Comparison of ENCODE assay signal across 11 cellular contexts in the genomic region with DNA sequence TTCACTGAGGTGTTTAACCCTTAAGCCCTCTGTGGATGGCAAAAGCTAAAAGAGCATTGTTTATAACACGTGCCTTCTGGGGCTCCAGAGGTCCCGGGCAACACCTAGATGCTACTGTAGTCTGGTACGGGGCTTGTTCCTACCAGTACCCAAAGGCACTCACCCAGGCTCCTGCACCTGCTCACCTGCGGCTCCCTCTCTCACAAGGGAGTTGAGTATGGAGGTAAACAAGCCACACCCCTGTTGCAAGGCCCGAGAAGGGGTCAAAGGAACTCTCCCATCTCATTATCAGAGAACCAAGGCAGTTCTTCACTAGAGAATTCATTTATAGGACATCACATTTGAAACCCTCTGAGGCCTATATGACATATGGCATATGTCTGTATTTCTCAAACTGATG.
"Had no signal": no experiment of that assay in that cellular context is flagged by ENCODE, and none has a peak within 500 bp of the region (broad histone marks: within the 10 kb centered on the region; RNA-seq: fewer than 3 reads in every experiment).

No MANE protein-coding gene starts in this region.

- FAIRE-seq: bronchial epithelial cell, urothelium cell line had no signal

- H3K9me3 ChIP-seq: ascending aorta had no signal

- H3K27me3 ChIP-seq: ascending aorta had no signal

- H3K4me3 Mint-ChIP-seq: stimulated activated memory B cell treated with anti-CD40 and anti-IgM and Interleukin-4, amounts not matched to agents 10 μg/mL and 1 μg/mL and 100 μg/mL, for 72 hours had no signal

- DNase-seq: activated CD4-positive, alpha-beta T cell treated with anti-CD3 and anti-CD28 coated beads, Interleukin-2, amount 50 U/mL, for 1 hour; activated CD8-positive, alpha-beta memory T cell treated with anti-CD3 and anti-CD28 coated beads for 24 hours; activated T-cell treated with anti-CD3 and anti-CD28 coated beads for 4 hours; left cardiac atrium; midbrain; stimulated activated CD4-positive, alpha-beta T cell treated with anti-CD3 and anti-CD28 coated beads, Interleukin-2, amount 100 ng/mL, for 48 hours had no signal

- ATAC-seq: activated CD4-positive, CD25-positive, alpha-beta regulatory T cell treated with anti-CD3 and anti-CD28 coated beads, Interleukin-2, amount 50 U/mL, for 24 hours; left cardiac atrium had no signal

- H3K27ac ChIP-seq: ascending aorta had no signal

- H3K4me1 ChIP-seq: ascending aorta had no signal

- H3K4me3 ChIP-seq: ascending aorta had no signal

- H3K27ac Mint-ChIP-seq: stimulated activated memory B cell treated with anti-CD40 and anti-IgM and Interleukin-4, amounts not matched to agents 10 μg/mL and 1 μg/mL and 100 μg/mL, for 72 hours had no signal

- H3K36me3 ChIP-seq: ascending aorta had no signal
